Comparison of ENCODE assay signal across 20 cellular contexts in genomic region chr18:73201940-73202339, GRCh38.
A peak's percentile ranks its signal among the peaks of the same experiment; 100 is the strongest.
DNase-seq lines count a peak whose midpoint lies in the region; ATAC-seq, FAIRE-seq and TF ChIP-seq lines count a peak whose summit lies in the region.
"Had no signal": no experiment of that assay in that cellular context is flagged by ENCODE, and none has a peak within 500 bp of the region (broad histone marks: within the 10 kb centered on the region; RNA-seq: fewer than 3 reads in every experiment).

No MANE protein-coding gene starts in this region.

- H3K4me1 ChIP-seq in left lung = no peaks in the 10 kb centered on the region
- H3K4me1 ChIP-seq: A549, SJCRH30 had no signal

- no peaks in the 10 kb centered on the region for H3K36me3 ChIP-seq in left lung
- H3K36me3 ChIP-seq: SJCRH30 had no signal

- intact Hi-C loops in left lung (cut with DNase I) = no loop called here

- DNase-seq in D721Med (ENCODE audit: insufficient read length, low spot score) (no peak), NCI-H226 (peak; percentile 44), astrocyte of the spinal cord (ENCODE audit: low read depth, low spot score) (peak; percentile 23), glomerular visceral epithelial cell (ENCODE audit: extremely low spot score) (peak; percentile 1), left lung (no peak)
- DNase-seq in activated CD4-positive, alpha-beta T cell treated with anti-CD3 and anti-CD28 coated beads for 1 hour = no peak
- DNase-seq in activated CD4-positive, alpha-beta T cell treated with anti-CD3 and anti-CD28 coated beads, Interleukin-2, amount 50 U/mL, for 48 hours = no peak
- DNase-seq: C1 segment of cervical spinal cord; CD8-positive, alpha-beta memory T cell; H9; Kasumi-1; NCI-H1105; NCI-H2081 treated with DMSO at 0.1 percent for 48 hours; NCI-H82; OCI-M1; RPMI8226; SJCRH30 had no signal

- H3K9me3 ChIP-seq in left lung = no peaks in the 10 kb centered on the region
- H3K9me3 ChIP-seq: A549, SJCRH30 had no signal

- in situ Hi-C loops in astrocyte of the spinal cord (cut with HindIII; ENCODE audit: low sequenced_read_pairs) = no loop called here

- H3K4me3 ChIP-seq in astrocyte of the spinal cord (ENCODE audit: low read depth, low read length) = no peak overlapping the region
- H3K4me3 ChIP-seq in left lung = no peak overlapping the region
- H3K4me3 ChIP-seq: A549, SJCRH30 had no signal

- FAIRE-seq in D721Med (lab: Jason Lieb, UNC) = peak; percentile 48
- FAIRE-seq: A549, HTR-8/SVneo had no signal

- H3K27me3 ChIP-seq in left lung = no peaks in the 10 kb centered on the region
- H3K27me3 ChIP-seq: SJCRH30 had no signal

- ATAC-seq in left lung = no peak
- no peak for ATAC-seq in GM18870 (IDR thresholded peaks at IDR 0.05; ENCODE audit: unreplicated experiment)
- ATAC-seq: A549 had no signal

- H3K27ac ChIP-seq in left lung = no peak overlapping the region
- H3K27ac ChIP-seq: A549, SJCRH30 had no signal

- TF ChIP-seq CTCF in D721Med (IDR thresholded peaks at IDR 0.05; ENCODE audit: insufficient read depth, missing control alignments) = no peak
- TF ChIP-seq CTCF in astrocyte of the spinal cord (IDR thresholded peaks at IDR 0.05; ENCODE audit: low read depth, low read length) = no peak
- no peak for TF ChIP-seq CTCF in left lung (IDR thresholded peaks at IDR 0.05)

Comparison
In these comparisons a context has a peak if more than half of its experiments do, and no peak if none do; other contexts are left out.
1. DNase-seq: peak in NCI-H226 (single experiment), astrocyte of the spinal cord (single experiment) and glomerular visceral epithelial cell (single experiment); none in D721Med (single experiment), activated CD4-positive, alpha-beta T cell treated with anti-CD3 and anti-CD28 coated beads for 1 hour (single experiment), activated CD4-positive, alpha-beta T cell treated with anti-CD3 and anti-CD28 coated beads, Interleukin-2, amount 50 U/mL, for 48 hours (0 of 2) and left lung (0 of 2).